8 cellular contexts compared by ENCODE assay signal in genomic region chr1:27395441-27396195, GRCh38. TPM values are rescaled to one million over a fixed set of nuclear protein-coding genes. Genes with fewer than 3 reads are reported as not detected.
DNase-seq lines count a peak whose midpoint lies in the region; ATAC-seq, FAIRE-seq and TF ChIP-seq lines count a peak whose summit lies in the region.

No MANE protein-coding gene starts in this region.

- H3K36me3 ChIP-seq in breast epithelium: no peaks in the 10 kb centered on the region

- no peaks in the 10 kb centered on the region for H3K27me3 Mint-ChIP-seq in activated B cell treated with CpG ODN at 0.5 μM for 24 hours

- H3K9me3 ChIP-seq in breast epithelium: no peaks in the 10 kb centered on the region

- H3K36me3 Mint-ChIP-seq in activated B cell treated with CpG ODN at 0.5 μM for 24 hours (ENCODE audit: low read depth): no peaks in the 10 kb centered on the region

- CTCF ChIA-PET in activated B cell treated with CpG ODN at 0.5 μM for 24 hours (lab: Charles Lee): interaction anchor here (0.6 to 7.8 kb wide), 28 partner anchors 8 to 351 kb away, joined by 3 to 208 read pairs (median 4); partner anchors contain the start of genes AHDC1, CD164L2, IFI6 and MAP3K6

- H3K27ac Mint-ChIP-seq in activated B cell treated with CpG ODN at 0.5 μM for 24 hours: no peak overlapping the region

- H3K9me3 Mint-ChIP-seq in activated B cell treated with CpG ODN at 0.5 μM for 24 hours: no peaks in the 10 kb centered on the region

- H3K27ac ChIP-seq in breast epithelium: no peak overlapping the region

- H3K4me1 ChIP-seq in breast epithelium: peaks cover 0 to 8% of the 10 kb centered on the region in 2 donors

- DNase-seq in AG08395 (ENCODE audit: low spot score) (peak; percentile 79), GM19239 (ENCODE audit: insufficient read length, low spot score) (peak; percentile 90), NCI-H2107 treated with DMSO at 0.1 percent for 48 hours (lab: John Stamatoyannopoulos, UW; ENCODE audit: unreplicated experiment) (peak; percentile 82), activated B cell treated with CpG ODN at 0.5 μM for 24 hours (peak; percentile 74), breast epithelium (ENCODE audit: low spot score in 2 of 2) (peak; percentile 73 to 81), kidney glomerular epithelial cell (lab: John Stamatoyannopoulos, UW) (peak; percentile 45)
- DNase-seq in stimulated activated CD4-positive, alpha-beta T cell treated with anti-CD3 and anti-CD28 coated beads, Interleukin-2, amount 100 ng/mL, for 48 hours: peak; percentile 76

- intact Hi-C loops in activated B cell treated with CpG ODN at 0.5 μM for 24 hours (cut with micrococcal nuclease): loop anchor here (1.0 kb wide), 5 partner anchors 63 to 351 kb away; no protein-coding TSS in a partner anchor
- intact Hi-C loops in breast epithelium (cut with DNase I; ENCODE audit: low total_unique reads): loop anchor here (10.0 kb wide), 3 partner anchors 91 to 269 kb away; partner anchors contain the start of gene AHDC1

- no peak overlapping the region for H3K4me3 ChIP-seq in breast epithelium

- H3K27me3 ChIP-seq in breast epithelium: no peaks in the 10 kb centered on the region

- H3K4me1 Mint-ChIP-seq in activated B cell treated with CpG ODN at 0.5 μM for 24 hours: peaks cover 15% of the 10 kb centered on the region

- FAIRE-seq in GM19239 (lab: Jason Lieb, UNC): peak; percentile 73

- TF ChIP-seq CTCF in activated B cell treated with CpG ODN at 0.5 μM for 24 hours (IDR thresholded peaks at IDR 0.05): peak; percentile 27
- peak; percentile 98 to 99 (median 99) for TF ChIP-seq CTCF in breast epithelium (IDR thresholded peaks at IDR 0.05)

- POLR2A ChIA-PET in activated B cell treated with CpG ODN at 0.5 μM for 24 hours (lab: Charles Lee): interaction anchor here (0.6 to 1.5 kb wide), 13 partner anchors 30 to 330 kb away, joined by 3 to 12 read pairs (median 4); no protein-coding TSS in a partner anchor

- no peak for TF ChIP-seq POLR2A in breast epithelium (IDR thresholded peaks at IDR 0.05)

- no peak overlapping the region for H3K4me3 Mint-ChIP-seq in activated B cell treated with CpG ODN at 0.5 μM for 24 hours

- ATAC-seq in activated B cell treated with CpG ODN at 0.5 μM for 24 hours (ENCODE audit: low read depth) (peak; percentile 40), HG03025 (IDR thresholded peaks at IDR 0.05; ENCODE audit: low FRiP score, unreplicated experiment) (no peak)

RNA-seq across cellular contexts. Expression of gene GPR3, which starts 3.2 kb away (rescaled TPM):
- total RNA-seq in activated B cell treated with CpG ODN at 0.5 μM for 24 hours (0.11 TPM in 1 of 2 replicates, not detected in the other), breast epithelium (under 1 TPM in 2 of 3 donors, not detected in 1; 0.16 to 0.66 TPM)

RNA-seq across cellular contexts. Expression of gene CD164L2, which starts 12.5 kb away (rescaled TPM):
- total RNA-seq in activated B cell treated with CpG ODN at 0.5 μM for 24 hours: 0.16 TPM in 1 of 2 replicates, not detected in the other
- total RNA-seq in breast epithelium: 1 to 10 TPM in 1 of 3 donors, under 1 TPM in 1, not detected in 1; 0.66 to 5.3 TPM

RNA-seq across cellular contexts. Expression of gene FCN3, which starts 21.0 kb away (rescaled TPM):
- not detected in 2 replicates for total RNA-seq in activated B cell treated with CpG ODN at 0.5 μM for 24 hours
- total RNA-seq in breast epithelium: 10 to 100 TPM in 1 of 3 donors, 1 to 10 TPM in 2; 6.0 to 10.5 (median 7.4) TPM

RNA-seq across cellular contexts. Expression of gene MAP3K6, which starts 28.9 kb away (rescaled TPM):
- total RNA-seq in activated B cell treated with CpG ODN at 0.5 μM for 24 hours (4.6 and 7.4 TPM in 2 replicates), breast epithelium (10 to 100 TPM; 29.4 to 67.5 (median 52.0) TPM)

RNA-seq across cellular contexts. Expression of gene SYTL1, which starts 53.8 kb away (rescaled TPM):
- total RNA-seq in activated B cell treated with CpG ODN at 0.5 μM for 24 hours (76.0 and 81.9 TPM in 2 replicates), breast epithelium (10 to 100 TPM in 2 of 3 donors, under 1 TPM in 1; 0.96 to 33.1 (median 22.3) TPM)
